In genomic region chr5:148897842-148898241, GRCh38 we compare ENCODE assay signal across 16 cellular contexts.
DNase-seq lines count a peak whose midpoint lies in the region; TF ChIP-seq lines count a peak whose summit lies in the region.
"Had no signal": no experiment of that assay in that cellular context is flagged by ENCODE, and none has a peak within 500 bp of the region (broad histone marks: within the 10 kb centered on the region; RNA-seq: fewer than 3 reads in every experiment).

No MANE protein-coding gene starts in this region.

- H3K9me2 ChIP-seq in hepatocyte (replicated peaks; ENCODE audit: insufficient read depth) = no peaks in the 10 kb centered on the region

- H3K9ac ChIP-seq in muscle layer of colon (ENCODE audit: low read length) = no peak overlapping the region

- H3K27ac ChIP-seq in muscle layer of colon (ENCODE audit: low read depth, low read length) = peak overlapping the region; percentile 44
- H3K27ac ChIP-seq in hepatocyte = no peak overlapping the region
- H3K27ac ChIP-seq: C4-2B, HL-60, PC-9 had no signal

- H2AFZ ChIP-seq in hepatocyte = no peak overlapping the region
- H2AFZ ChIP-seq: PC-9 had no signal

- H3K4me3 ChIP-seq in muscle layer of colon (ENCODE audit: low read depth in 1 of 2, low read length in 2 of 2) = no peak overlapping the region
- H3K4me3 ChIP-seq in hepatocyte = no peak overlapping the region
- H3K4me3 ChIP-seq: HAP-1, PC-9 had no signal

- H3K4me2 ChIP-seq in hepatocyte = no peak overlapping the region
- H3K4me2 ChIP-seq: PC-9 had no signal

- DNase-seq in AG09319 (ENCODE audit: extremely low read depth, low read depth) (peak; percentile 12), EH (ENCODE audit: low read depth) (peak; percentile 16), NCI-H748 treated with DMSO at 0.1 percent for 48 hours (lab: John Stamatoyannopoulos, UW) (peak; percentile 45), SK-N-DZ (ENCODE audit: low spot score) (no peak), islet precursor cell (no peak), hepatocyte (ENCODE audit: low spot score) (no peak)
- DNase-seq: AML-193, DMS79 treated with DMSO at 0.1 percent for 48 hours, Karpas-422, NCI-H187, NCI-H2171 treated with DMSO at 0.1 percent for 48 hours, PC-9 had no signal

- H3K27me3 ChIP-seq in muscle layer of colon (ENCODE audit: control insufficient read depth in 1 of 2, insufficient read depth in 2 of 2, low read length in 2 of 2) (no peaks in the 10 kb centered on the region), hepatocyte (peaks cover 7% of the 10 kb centered on the region)

- WGBS in hepatocyte (ENCODE audit: low lambda C conversion rate, missing lambda C conversion rate) = 72% methylated on average over 9 of the region's 9 CpGs

- TF ChIP-seq CTCF in AG09319 (IDR thresholded peaks at IDR 0.05; ENCODE audit: low read depth, low read length) (no peak), hepatocyte (IDR thresholded peaks at IDR 0.05; ENCODE audit: poor library complexity) (no peak)

- H4K20me1 ChIP-seq in hepatocyte (ENCODE audit: insufficient read depth, poor library complexity, severe bottlenecking) = no peaks in the 10 kb centered on the region

- H3K36me3 ChIP-seq in muscle layer of colon (ENCODE audit: insufficient read depth, low read length) (no peaks in the 10 kb centered on the region), hepatocyte (replicated peaks; ENCODE audit: insufficient read depth, low read depth) (no peaks in the 10 kb centered on the region)
- H3K36me3 ChIP-seq: HAP-1 had no signal

- no peaks in the 10 kb centered on the region for H3K79me2 ChIP-seq in hepatocyte

- H3K4me1 ChIP-seq in muscle layer of colon (ENCODE audit: insufficient read depth, low read length) (peaks cover 10% of the 10 kb centered on the region), hepatocyte (ENCODE audit: insufficient read depth) (no peaks in the 10 kb centered on the region)
- H3K4me1 ChIP-seq: HAP-1 had no signal

- H3K9me3 ChIP-seq in muscle layer of colon (ENCODE audit: low read length) = peaks cover 3% of the 10 kb centered on the region
- H3K9me3 ChIP-seq in hepatocyte (ENCODE audit: low read depth) = no peaks in the 10 kb centered on the region
- H3K9me3 ChIP-seq: HAP-1 had no signal

Comparison
In these comparisons a context has a peak if more than half of its experiments do, and no peak if none do; other contexts are left out.
1. DNase-seq: peak in AG09319 (single experiment), EH (single experiment) and NCI-H748 treated with DMSO at 0.1 percent for 48 hours (single experiment); none in SK-N-DZ (single experiment), islet precursor cell (single experiment) and hepatocyte (single experiment).